Comparison of ENCODE assay signal across 27 cellular contexts in the genomic region with DNA sequence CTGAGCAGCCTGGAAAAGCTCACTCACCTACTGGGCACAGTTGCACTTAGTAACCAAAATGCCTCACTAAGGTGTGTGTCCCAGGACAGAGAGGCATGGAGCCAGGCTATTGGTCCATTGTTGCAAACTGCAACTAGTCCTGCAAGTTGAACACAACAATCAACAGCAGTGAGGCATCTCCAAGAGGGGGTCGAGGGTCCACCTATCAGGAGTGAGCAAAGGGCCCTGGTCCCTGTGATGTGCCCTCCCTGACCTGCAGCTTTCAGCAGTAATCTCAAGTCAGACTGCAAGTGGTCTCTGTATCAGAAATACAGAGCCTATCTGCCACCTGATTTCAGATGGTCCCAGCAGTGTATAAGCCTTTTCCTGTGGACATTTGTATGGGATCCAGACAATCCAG. TPM values are rescaled to one million over a fixed set of nuclear protein-coding genes. Genes with fewer than 3 reads are reported as not detected.
"Had no signal": no experiment of that assay in that cellular context is flagged by ENCODE, and none has a peak within 500 bp of the region (broad histone marks: within the 10 kb centered on the region; RNA-seq: fewer than 3 reads in every experiment).

No MANE protein-coding gene starts in this region.

- H3K4me3 ChIP-seq: ascending aorta, MG63, Peyer's patch, SJCRH30 had no signal

- H3K9me3 Mint-ChIP-seq: activated B cell treated with CpG ODN at 0.5 μM for 24 hours; activated CD4-positive, alpha-beta T cell treated with anti-CD3 and anti-CD28 coated beads, Interleukin-2, amount 10 ng/mL, durations not matched to agents 24 days and 14 days; activated naive CD4-positive, alpha-beta T cell treated with anti-CD3 and anti-CD28 coated beads, Interleukin-2, amount 50 U/mL, for 72 hours; activated naive CD8-positive, alpha-beta T cell treated with anti-CD3 and anti-CD28 coated beads, Interleukin-2, amount 50 U/mL, for 24 hours; activated T-cell treated with anti-CD3 and anti-CD28 coated beads, Interleukin-2, amount 50 U/mL, for 24 hours; T-helper 1 cell treated with Interleukin-12 subunit alpha and Interleukin-12 subunit beta and Interleukin-4 antibody, amounts not matched to agents 30 μg/mL and 1 μg/mL, for 36 hours had no signal

- H3K36me3 Mint-ChIP-seq: activated CD8-positive, alpha-beta memory T cell treated with anti-CD3 and anti-CD28 coated beads, Interleukin-2, amount 10 ng/mL, durations not matched to agents 7 days and 5 days; activated naive CD4-positive, alpha-beta T cell treated with anti-CD3 and anti-CD28 coated beads, Interleukin-2, amount 50 U/mL, for 72 hours; brain had no signal

- DNase-seq: activated B cell treated with CpG ODN at 0.5 μM for 24 hours; activated CD4-positive, alpha-beta T cell treated with anti-CD3 and anti-CD28 coated beads for 1 hour; activated CD4-positive, alpha-beta T cell treated with anti-CD3 and anti-CD28 coated beads, Interleukin-2, amount 10 ng/mL, durations not matched to agents 24 days and 14 days; activated CD4-positive, alpha-beta T cell treated with anti-CD3 and anti-CD28 coated beads, Interleukin-2, amount 50 U/mL, for 48 hours; activated CD8-positive, alpha-beta memory T cell treated with anti-CD3 and anti-CD28 coated beads, Interleukin-2, amount 10 ng/mL, durations not matched to agents 7 days and 5 days; activated effector memory CD4-positive, alpha-beta T cell treated with anti-CD3 and anti-CD28 coated beads, Interleukin-2, amount 50 U/mL, for 16 hours; activated naive CD4-positive, alpha-beta T cell treated with Interleukin-2 at 50 U/mL for 16 hours; activated naive CD8-positive, alpha-beta T cell treated with anti-CD3 and anti-CD28 coated beads, Interleukin-2, amount 50 U/mL, for 24 hours; activated T-cell treated with anti-CD3 and anti-CD28 coated beads, Interleukin-2, amount 50 U/mL, for 24 hours; amniotic stem cell; cerebellar nuclear complex; MG63; NCI-H1436; NCI-H1694 treated with DMSO at 0.1 percent for 48 hours; NCI-H446; Peyer's patch; Right ventricle myocardium superior; SW 1271 had no signal

- ATAC-seq: activated CD8-positive, alpha-beta memory T cell treated with anti-CD3 and anti-CD28 coated beads, Interleukin-2, amount 10 ng/mL, durations not matched to agents 7 days and 5 days; activated naive CD4-positive, alpha-beta T cell treated with anti-CD3 and anti-CD28 coated beads, Interleukin-2, amount 50 U/mL, for 72 hours; activated naive CD8-positive, alpha-beta T cell treated with anti-CD3 and anti-CD28 coated beads, Interleukin-2, amount 50 U/mL, for 24 hours had no signal

- H3K4me2 ChIP-seq: KMS-11, SK-N-SH had no signal

- H3K27ac ChIP-seq: ascending aorta, KMS-11, Peyer's patch, RWPE1, SJCRH30 had no signal

- H3K4me1 Mint-ChIP-seq: activated B cell treated with CpG ODN at 0.5 μM for 24 hours; activated CD4-positive, alpha-beta T cell treated with anti-CD3 and anti-CD28 coated beads, Interleukin-2, amount 10 ng/mL, durations not matched to agents 24 days and 14 days; activated CD8-positive, alpha-beta memory T cell treated with anti-CD3 and anti-CD28 coated beads, Interleukin-2, amount 10 ng/mL, durations not matched to agents 7 days and 5 days; activated naive CD8-positive, alpha-beta T cell treated with anti-CD3 and anti-CD28 coated beads, Interleukin-2, amount 50 U/mL, for 24 hours had no signal

- H3K9ac ChIP-seq: KMS-11, SK-N-SH had no signal

- H3K4me1 ChIP-seq: ascending aorta, Peyer's patch, SJCRH30 had no signal

- H3K27ac Mint-ChIP-seq: activated B cell treated with CpG ODN at 0.5 μM for 24 hours; activated CD4-positive, alpha-beta T cell treated with anti-CD3 and anti-CD28 coated beads, Interleukin-2, amount 10 ng/mL, durations not matched to agents 24 days and 14 days; activated CD8-positive, alpha-beta memory T cell treated with anti-CD3 and anti-CD28 coated beads, Interleukin-2, amount 10 ng/mL, durations not matched to agents 7 days and 5 days; activated naive CD4-positive, alpha-beta T cell treated with anti-CD3 and anti-CD28 coated beads, Interleukin-2, amount 50 U/mL, for 72 hours; activated naive CD8-positive, alpha-beta T cell treated with anti-CD3 and anti-CD28 coated beads, Interleukin-2, amount 50 U/mL, for 24 hours; activated T-cell treated with anti-CD3 and anti-CD28 coated beads, Interleukin-2, amount 50 U/mL, for 24 hours; T-helper 1 cell treated with Interleukin-12 subunit alpha and Interleukin-12 subunit beta and Interleukin-4 antibody, amounts not matched to agents 30 μg/mL and 1 μg/mL, for 36 hours had no signal

- H3K27me3 ChIP-seq: ascending aorta, MG63, Peyer's patch, SJCRH30 had no signal

- H3K36me3 ChIP-seq: ascending aorta, MG63, Peyer's patch, SJCRH30 had no signal

- H3K4me3 Mint-ChIP-seq: activated B cell treated with CpG ODN at 0.5 μM for 24 hours; activated CD4-positive, alpha-beta T cell treated with anti-CD3 and anti-CD28 coated beads, Interleukin-2, amount 10 ng/mL, durations not matched to agents 24 days and 14 days; activated CD8-positive, alpha-beta memory T cell treated with anti-CD3 and anti-CD28 coated beads, Interleukin-2, amount 10 ng/mL, durations not matched to agents 7 days and 5 days; activated naive CD8-positive, alpha-beta T cell treated with anti-CD3 and anti-CD28 coated beads, Interleukin-2, amount 50 U/mL, for 24 hours; activated T-cell treated with anti-CD3 and anti-CD28 coated beads, Interleukin-2, amount 50 U/mL, for 24 hours; T-helper 1 cell treated with Interleukin-12 subunit alpha and Interleukin-12 subunit beta and Interleukin-4 antibody, amounts not matched to agents 30 μg/mL and 1 μg/mL, for 36 hours had no signal

- H3K9me3 ChIP-seq: ascending aorta, MG63, Peyer's patch, SJCRH30, SK-N-SH had no signal

RNA-seq across cellular contexts. Expression of a gene that starts 50.2 kb away (rescaled TPM):
- total RNA-seq: activated B cell treated with CpG ODN at 0.5 μM for 24 hours; activated CD4-positive, alpha-beta T cell treated with anti-CD3 and anti-CD28 coated beads, Interleukin-2, amount 10 ng/mL, durations not matched to agents 24 days and 14 days; activated CD8-positive, alpha-beta memory T cell treated with anti-CD3 and anti-CD28 coated beads, Interleukin-2, amount 10 ng/mL, durations not matched to agents 7 days and 5 days; ascending aorta; cardiac septum; Right ventricle myocardium superior; SJCRH30 had no signal
- polyA plus RNA-seq: SK-N-SH had no signal
